Comparison of ENCODE assay signal across 9 cellular contexts in the genomic region with DNA sequence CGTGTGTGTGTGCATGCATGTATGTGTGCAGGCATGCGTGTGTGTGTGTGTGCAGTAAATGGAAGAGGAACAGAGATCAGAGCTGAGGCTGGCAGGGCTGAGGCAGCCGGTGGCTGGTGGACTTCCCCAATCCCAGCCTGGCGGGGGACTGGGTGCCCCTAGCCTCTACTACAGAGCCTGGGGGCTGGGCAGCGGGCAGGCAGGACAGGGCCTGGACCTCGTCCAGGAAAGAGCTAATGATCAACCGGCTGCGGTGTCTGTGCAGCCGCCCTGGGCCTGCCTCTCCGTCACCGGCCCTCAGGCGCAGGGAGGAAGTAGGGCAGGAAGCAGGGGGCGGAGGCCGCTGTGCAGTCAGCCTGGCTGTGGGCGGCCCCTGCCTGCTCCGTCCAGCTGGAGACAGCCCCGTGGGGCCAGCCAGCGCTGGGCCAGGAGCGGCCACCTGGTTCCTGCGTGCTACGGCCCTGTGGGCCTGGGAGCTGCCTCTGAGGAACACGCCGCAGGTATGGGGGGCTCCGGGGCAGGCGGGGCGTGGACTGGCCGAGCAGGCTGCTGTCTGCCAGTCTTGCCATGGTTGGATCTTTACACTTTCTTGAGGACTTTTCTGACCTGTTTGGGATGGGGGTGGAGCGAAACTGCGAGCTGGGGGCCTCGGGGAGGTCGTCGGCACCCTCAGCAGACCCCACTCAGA. TPM values are rescaled to one million over a fixed set of nuclear protein-coding genes. Genes with fewer than 3 reads are reported as not detected.
DNase-seq lines count a peak whose midpoint lies in the region; ATAC-seq, FAIRE-seq and TF ChIP-seq lines count a peak whose summit lies in the region.
"Had no signal": no experiment of that assay in that cellular context is flagged by ENCODE, and none has a peak within 500 bp of the region (broad histone marks: within the 10 kb centered on the region; RNA-seq: fewer than 3 reads in every experiment).

A gene (plus strand): TSS at position 385 of the 688 bp plus-strand sequence. CDS start 5,905 bp downstream, outside the sequence.

- peaks cover 4% of the 10 kb centered on the region for H3K36me3 Mint-ChIP-seq in CD8-positive, alpha-beta T cell
- no peaks in the 10 kb centered on the region for H3K36me3 Mint-ChIP-seq in activated naive CD8-positive, alpha-beta T cell treated with anti-CD3 and anti-CD28 coated beads, Interleukin-2, amount 10 ng/mL, durations not matched to agents 7 days and 5 days
- no peaks in the 10 kb centered on the region for H3K36me3 Mint-ChIP-seq in progenitor cell of endocrine pancreas (ENCODE audit: insufficient read depth)

- H3K4me3 Mint-ChIP-seq in CD8-positive, alpha-beta T cell, result peak within 1 kb of the TSS; percentile 97
- H3K4me3 Mint-ChIP-seq in activated naive CD8-positive, alpha-beta T cell treated with anti-CD3 and anti-CD28 coated beads, Interleukin-2, amount 10 ng/mL, durations not matched to agents 7 days and 5 days, result peak within 1 kb of the TSS; percentile 91
- H3K4me3 Mint-ChIP-seq in progenitor cell of endocrine pancreas (ENCODE audit: low read depth), result peak within 1 kb of the TSS; percentile 56

- peak; percentile 93 for FAIRE-seq in urothelium cell line (lab: Jason Lieb, UNC)
- FAIRE-seq: colon had no signal

- H3K4me3 ChIP-seq in CD8-positive, alpha-beta T cell (ENCODE audit: low read depth, low read length), result peak within 1 kb of the TSS; percentile 69

- no peaks in the 10 kb centered on the region for H3K36me3 ChIP-seq in CD8-positive, alpha-beta T cell (ENCODE audit: insufficient read depth, low read length)

- no peaks in the 10 kb centered on the region for H3K27me3 ChIP-seq in CD8-positive, alpha-beta T cell (ENCODE audit: insufficient read depth, low read length)

- peak within 1 kb of the TSS; percentile 97 for H3K27ac Mint-ChIP-seq in CD8-positive, alpha-beta T cell
- H3K27ac Mint-ChIP-seq in activated naive CD8-positive, alpha-beta T cell treated with anti-CD3 and anti-CD28 coated beads, Interleukin-2, amount 10 ng/mL, durations not matched to agents 7 days and 5 days, result peak within 1 kb of the TSS; percentile 93
- H3K27ac Mint-ChIP-seq in progenitor cell of endocrine pancreas, result peak within 1 kb of the TSS; percentile 93

- no peak for TF ChIP-seq CTCF in CD8-positive, alpha-beta T cell (IDR thresholded peaks at IDR 0.05)
- no peak for TF ChIP-seq CTCF in progenitor cell of endocrine pancreas (IDR thresholded peaks at IDR 0.05; ENCODE audit: unreplicated experiment)

- no peaks in the 10 kb centered on the region for H3K9me3 Mint-ChIP-seq in CD8-positive, alpha-beta T cell
- no peaks in the 10 kb centered on the region for H3K9me3 Mint-ChIP-seq in activated naive CD8-positive, alpha-beta T cell treated with anti-CD3 and anti-CD28 coated beads, Interleukin-2, amount 10 ng/mL, durations not matched to agents 7 days and 5 days
- no peaks in the 10 kb centered on the region for H3K9me3 Mint-ChIP-seq in progenitor cell of endocrine pancreas (ENCODE audit: low read depth)

- peaks cover 45% of the 10 kb centered on the region for H3K4me1 Mint-ChIP-seq in CD8-positive, alpha-beta T cell (ENCODE audit: low read depth)
- peaks cover 19% of the 10 kb centered on the region for H3K4me1 Mint-ChIP-seq in activated naive CD8-positive, alpha-beta T cell treated with anti-CD3 and anti-CD28 coated beads, Interleukin-2, amount 10 ng/mL, durations not matched to agents 7 days and 5 days
- peaks cover 25% of the 10 kb centered on the region for H3K4me1 Mint-ChIP-seq in progenitor cell of endocrine pancreas (ENCODE audit: low read depth)

- peak within 1 kb of the TSS; percentile 61 for H3K27ac ChIP-seq in CD8-positive, alpha-beta T cell (ENCODE audit: low read depth, low read length)

- intact Hi-C loops in CD8-positive, alpha-beta T cell (cut with DNase I, micrococcal nuclease), result loop anchor here (1.0 kb wide), 2 partner anchors 41 to 42 kb away; a partner anchor contains a TSS
- intact Hi-C loops in Right ventricle myocardium superior (cut with DNase I), result no loop called here

- CTCF ChIA-PET in CD8-positive, alpha-beta T cell (lab: Charles Lee), result interaction anchor here (0.5 to 1.9 kb wide), 4 partner anchors 8 to 258 kb away, joined by 3 to 13 read pairs (median 6); no protein-coding TSS in a partner anchor

- H3K27me3 Mint-ChIP-seq in CD8-positive, alpha-beta T cell (ENCODE audit: low read depth), result no peaks in the 10 kb centered on the region
- H3K27me3 Mint-ChIP-seq in activated naive CD8-positive, alpha-beta T cell treated with anti-CD3 and anti-CD28 coated beads, Interleukin-2, amount 10 ng/mL, durations not matched to agents 7 days and 5 days, result no peaks in the 10 kb centered on the region
- H3K27me3 Mint-ChIP-seq in progenitor cell of endocrine pancreas, result no peaks in the 10 kb centered on the region

- ATAC-seq in CD8-positive, alpha-beta T cell, result peak; percentile 52
- ATAC-seq in GM19397 (IDR thresholded peaks at IDR 0.05; ENCODE audit: unreplicated experiment), result peak; percentile 87
- ATAC-seq in HG03521 (IDR thresholded peaks at IDR 0.05; ENCODE audit: unreplicated experiment), result peak; percentile 74
- ATAC-seq in activated naive CD8-positive, alpha-beta T cell treated with anti-CD3 and anti-CD28 coated beads, Interleukin-2, amount 10 ng/mL, durations not matched to agents 7 days and 5 days (ENCODE audit: low read depth), result peak; percentile 97
- ATAC-seq in Right ventricle myocardium superior (ENCODE audit: poor library complexity), result peak; percentile 90

- H3K4me1 ChIP-seq in CD8-positive, alpha-beta T cell (ENCODE audit: insufficient read depth, low read length), result peaks cover 47% of the 10 kb centered on the region

- POLR2A ChIA-PET in CD8-positive, alpha-beta T cell (lab: Charles Lee), result interaction anchor here (0.5 to 2.5 kb wide), 5 partner anchors 22 to 108 kb away, joined by 3 to 22 read pairs (median 4); a partner anchor contains a TSS
- POLR2A ChIA-PET in activated naive CD8-positive, alpha-beta T cell treated with anti-CD3 and anti-CD28 coated beads, Interleukin-2, amount 10 ng/mL, durations not matched to agents 7 days and 5 days (lab: Charles Lee), result interaction anchor here (1.0 to 1.8 kb wide), 5 partner anchors 23 to 237 kb away, joined by 3 to 4 read pairs (median 3); a partner anchor contains a TSS

- H3K9me3 ChIP-seq in CD8-positive, alpha-beta T cell (ENCODE audit: low read length), result no peaks in the 10 kb centered on the region

- DNase-seq in CD8-positive, alpha-beta T cell, result peak; percentile 19 to 83 (median 57)
- DNase-seq in SK-N-DZ (ENCODE audit: low spot score) (peak; percentile 51), Right ventricle myocardium superior (peak; percentile 93), progenitor cell of endocrine pancreas (ENCODE audit: low spot score, unreplicated experiment) (peak; percentile 68), urothelium cell line (ENCODE audit: low spot score) (peak; percentile 87)
- DNase-seq in activated naive CD8-positive, alpha-beta T cell treated with anti-CD3 and anti-CD28 coated beads, Interleukin-2, amount 10 ng/mL, durations not matched to agents 7 days and 5 days, result peak; percentile 80

RNA-seq across cellular contexts. Expression of the gene that starts here (rescaled TPM):
- 100 to 1,000 TPM in 1 of 2 experiments, 10 to 100 TPM in 1; 90.7 to 102 TPM for total RNA-seq in CD8-positive, alpha-beta T cell
- 0.26 and 1.7 TPM in 2 replicates for polyA plus RNA-seq in SK-N-DZ (2014; cell fraction: cytosol; rRNA removed)
- polyA plus RNA-seq in SK-N-DZ (2014; cell fraction: nucleus; rRNA removed), result 0.84 and 3.0 TPM in 2 replicates
- total RNA-seq in activated naive CD8-positive, alpha-beta T cell treated with anti-CD3 and anti-CD28 coated beads, Interleukin-2, amount 10 ng/mL, durations not matched to agents 7 days and 5 days, result 10 to 100 TPM; 14.8 to 15.7 TPM
- total RNA-seq in Right ventricle myocardium superior (8.2 TPM), progenitor cell of endocrine pancreas (11.2 and 12.5 TPM in 2 replicates)

Comparison
In these comparisons a context has a peak if more than half of its experiments do, and no peak if none do; other contexts are left out.
1. Peak in every context shown above with its lines: DNase-seq, ATAC-seq, H3K4me3 ChIP-seq and H3K27ac ChIP-seq.